Comparison of ENCODE assay signal across 8 cellular contexts in genomic region chr1:236604218-236605029, GRCh38. TPM values are rescaled to one million over a fixed set of nuclear protein-coding genes. Genes with fewer than 3 reads are reported as not detected.
DNase-seq lines count a peak whose midpoint lies in the region; ATAC-seq lines count a peak whose summit lies in the region.

A gene with protein sequence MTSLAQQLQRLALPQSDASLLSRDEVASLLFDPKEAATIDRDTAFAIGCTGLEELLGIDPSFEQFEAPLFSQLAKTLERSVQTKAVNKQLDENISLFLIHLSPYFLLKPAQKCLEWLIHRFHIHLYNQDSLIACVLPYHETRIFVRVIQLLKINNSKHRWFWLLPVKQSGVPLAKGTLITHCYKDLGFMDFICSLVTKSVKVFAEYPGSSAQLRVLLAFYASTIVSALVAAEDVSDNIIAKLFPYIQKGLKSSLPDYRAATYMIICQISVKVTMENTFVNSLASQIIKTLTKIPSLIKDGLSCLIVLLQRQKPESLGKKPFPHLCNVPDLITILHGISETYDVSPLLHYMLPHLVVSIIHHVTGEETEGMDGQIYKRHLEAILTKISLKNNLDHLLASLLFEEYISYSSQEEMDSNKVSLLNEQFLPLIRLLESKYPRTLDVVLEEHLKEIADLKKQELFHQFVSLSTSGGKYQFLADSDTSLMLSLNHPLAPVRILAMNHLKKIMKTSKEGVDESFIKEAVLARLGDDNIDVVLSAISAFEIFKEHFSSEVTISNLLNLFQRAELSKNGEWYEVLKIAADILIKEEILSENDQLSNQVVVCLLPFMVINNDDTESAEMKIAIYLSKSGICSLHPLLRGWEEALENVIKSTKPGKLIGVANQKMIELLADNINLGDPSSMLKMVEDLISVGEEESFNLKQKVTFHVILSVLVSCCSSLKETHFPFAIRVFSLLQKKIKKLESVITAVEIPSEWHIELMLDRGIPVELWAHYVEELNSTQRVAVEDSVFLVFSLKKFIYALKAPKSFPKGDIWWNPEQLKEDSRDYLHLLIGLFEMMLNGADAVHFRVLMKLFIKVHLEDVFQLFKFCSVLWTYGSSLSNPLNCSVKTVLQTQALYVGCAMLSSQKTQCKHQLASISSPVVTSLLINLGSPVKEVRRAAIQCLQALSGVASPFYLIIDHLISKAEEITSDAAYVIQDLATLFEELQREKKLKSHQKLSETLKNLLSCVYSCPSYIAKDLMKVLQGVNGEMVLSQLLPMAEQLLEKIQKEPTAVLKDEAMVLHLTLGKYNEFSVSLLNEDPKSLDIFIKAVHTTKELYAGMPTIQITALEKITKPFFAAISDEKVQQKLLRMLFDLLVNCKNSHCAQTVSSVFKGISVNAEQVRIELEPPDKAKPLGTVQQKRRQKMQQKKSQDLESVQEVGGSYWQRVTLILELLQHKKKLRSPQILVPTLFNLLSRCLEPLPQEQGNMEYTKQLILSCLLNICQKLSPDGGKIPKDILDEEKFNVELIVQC (N-terminal part only) (minus strand): TSS chr1:236604516. CDS start chr1:236604095, 421 bp downstream.

- no peaks in the 10 kb centered on the region for H3K27me3 ChIP-seq in BLaER1

- peak; percentile 98 for DNase-seq in NCI-H69 (lab: John Stamatoyannopoulos, UW)
- peak; percentile 86 for DNase-seq in activated CD4-positive, alpha-beta T cell treated with anti-CD3 and anti-CD28 coated beads, Interleukin-2, amount 10 ng/mL, durations not matched to agents 7 days and 5 days
- DNase-seq in dedifferentiated amniotic fluid mesenchymal stem cell (ENCODE audit: extremely low spot score) = peak; percentile 94
- DNase-seq in left kidney (ENCODE audit: low read depth, low spot score) = peak; percentile 98
- peak; percentile 90 to 93 for DNase-seq in stimulated activated CD4-positive, alpha-beta T cell treated with anti-CD3 and anti-CD28 coated beads, Interleukin-2, amount 100 ng/mL, for 24 hours

- H3K9ac ChIP-seq in BLaER1 = peak within 1 kb of the TSS; percentile 79

- H3K9me3 ChIP-seq in BLaER1 = no peaks in the 10 kb centered on the region

- H3K36me3 ChIP-seq in BLaER1 = peaks cover 34% of the 10 kb centered on the region

- H3K4me3 ChIP-seq in BLaER1 = peak within 1 kb of the TSS; percentile 82

- peak within 1 kb of the TSS; percentile 57 for H3K27ac ChIP-seq in BLaER1

- H3K4me1 Mint-ChIP-seq in activated CD4-positive, alpha-beta T cell treated with anti-CD3 and anti-CD28 coated beads, Interleukin-2, amount 10 ng/mL, durations not matched to agents 7 days and 5 days = peaks cover 29% of the 10 kb centered on the region

- peak within 1 kb of the TSS; percentile 84 for H3K4me2 ChIP-seq in BLaER1

- POLR2A ChIA-PET in activated CD4-positive, alpha-beta T cell treated with anti-CD3 and anti-CD28 coated beads, Interleukin-2, amount 10 ng/mL, durations not matched to agents 7 days and 5 days (lab: Charles Lee) = no interaction called here

- H3K27ac Mint-ChIP-seq in activated CD4-positive, alpha-beta T cell treated with anti-CD3 and anti-CD28 coated beads, Interleukin-2, amount 10 ng/mL, durations not matched to agents 7 days and 5 days = peak within 1 kb of the TSS; percentile 97

- ATAC-seq in GM19328 (IDR thresholded peaks at IDR 0.05; ENCODE audit: unreplicated experiment) (peak; percentile 95), HG03520 (IDR thresholded peaks at IDR 0.05; ENCODE audit: unreplicated experiment) (peak; percentile 85)

- peaks cover 12% of the 10 kb centered on the region for H3K27me3 Mint-ChIP-seq in activated CD4-positive, alpha-beta T cell treated with anti-CD3 and anti-CD28 coated beads, Interleukin-2, amount 10 ng/mL, durations not matched to agents 7 days and 5 days

- no peaks in the 10 kb centered on the region for H3K9me3 Mint-ChIP-seq in activated CD4-positive, alpha-beta T cell treated with anti-CD3 and anti-CD28 coated beads, Interleukin-2, amount 10 ng/mL, durations not matched to agents 7 days and 5 days

- peaks cover 23% of the 10 kb centered on the region for H3K36me3 Mint-ChIP-seq in activated CD4-positive, alpha-beta T cell treated with anti-CD3 and anti-CD28 coated beads, Interleukin-2, amount 10 ng/mL, durations not matched to agents 7 days and 5 days (ENCODE audit: low read depth)

- peak within 1 kb of the TSS; percentile 98 for H3K4me3 Mint-ChIP-seq in activated CD4-positive, alpha-beta T cell treated with anti-CD3 and anti-CD28 coated beads, Interleukin-2, amount 10 ng/mL, durations not matched to agents 7 days and 5 days

- H3K4me1 ChIP-seq in BLaER1 = peaks cover 20% of the 10 kb centered on the region

- CTCF ChIA-PET in activated CD4-positive, alpha-beta T cell treated with anti-CD3 and anti-CD28 coated beads, Interleukin-2, amount 10 ng/mL, durations not matched to agents 7 days and 5 days (lab: Charles Lee) = interaction anchor here (0.8 to 1.5 kb wide), 2 partner anchors 8 to 44 kb away, joined by 3 to 4 read pairs; no protein-coding TSS in a partner anchor

- H4K20me1 ChIP-seq in BLaER1 = peaks cover 12% of the 10 kb centered on the region; the same call in 1 of the 2 replicates

RNA-seq across cellular contexts. Expression of the gene that starts here (rescaled TPM):
- 10 to 100 TPM; 45.6 to 48.2 TPM for total RNA-seq in activated CD4-positive, alpha-beta T cell treated with anti-CD3 and anti-CD28 coated beads, Interleukin-2, amount 10 ng/mL, durations not matched to agents 7 days and 5 days

Comparison
In these comparisons a context has a peak if more than half of its experiments do, and no peak if none do; other contexts are left out.
1. Peak in every context shown above with its lines: DNase-seq, ATAC-seq, H3K4me3 ChIP-seq and H3K27ac ChIP-seq.